ENCODE assay signal across 9 cellular contexts in genomic region chr17:50817142-50817751, GRCh38. TPM values are rescaled to one million over a fixed set of nuclear protein-coding genes. Genes with fewer than 3 reads are reported as not detected.
A peak's percentile ranks its signal among the peaks of the same experiment; 100 is the strongest.
DNase-seq lines count a peak whose midpoint lies in the region; ATAC-seq, FAIRE-seq and TF ChIP-seq lines count a peak whose summit lies in the region.
"Had no signal": no experiment of that assay in that cellular context is flagged by ENCODE, and none has a peak within 500 bp of the region (broad histone marks: within the 10 kb centered on the region; RNA-seq: fewer than 3 reads in every experiment).

No MANE protein-coding gene starts in this region.

- TF ChIP-seq CTCF in adrenal gland (IDR thresholded peaks at IDR 0.05) = peak; percentile 51 to 75 (median 66)
- peak; percentile 50 for TF ChIP-seq CTCF in kidney (IDR thresholded peaks at IDR 0.05; ENCODE audit: borderline replicate concordance, extremely low read depth, insufficient read depth)

- H3K27me3 ChIP-seq in adrenal gland = no peaks in the 10 kb centered on the region

- H3K4me3 ChIP-seq in adrenal gland = no peak overlapping the region
- H3K4me3 ChIP-seq in kidney (ENCODE audit: low read length in 2 of 2) = no peak overlapping the region

- H3K9ac ChIP-seq in kidney (ENCODE audit: low read length in 2 of 2) = no peak overlapping the region

- intact Hi-C loops in adrenal gland (cut with DNase I) (loop anchor here in 1 of 2 donors (2.0 kb wide), 1 partner anchor 26 kb away; no protein-coding TSS in a partner anchor), kidney (cut with DNase I) (no loop called here)

- H3K9me3 ChIP-seq in adrenal gland (replicated peaks in 1 of 3) (no peaks in the 10 kb centered on the region), kidney (ENCODE audit: control insufficient read depth in 1 of 2, low read length in 2 of 2) (no peaks in the 10 kb centered on the region)

- DNase-seq in DMS 273 (lab: John Stamatoyannopoulos, UW; ENCODE audit: unreplicated experiment) = peak; percentile 67
- DNase-seq in DMS 273 treated with DMSO at 0.1 percent for 48 hours (lab: John Stamatoyannopoulos, UW) = no peak
- peak in 4 of 5 donors; percentile 35 to 50 (median 39) for DNase-seq in T-helper 1 cell
- peak in 5 of 7 donors; percentile 44 to 61 (median 52) for DNase-seq in adrenal gland
- no peak for DNase-seq in kidney
- peak; percentile 45 to 52 for DNase-seq in stimulated activated CD4-positive, alpha-beta T cell treated with anti-CD3 and anti-CD28 coated beads, Interleukin-4, amount 100 ng/mL, for 48 hours (ENCODE audit: low read depth in 2 of 2)

- H3K27ac ChIP-seq in adrenal gland (no peak overlapping the region), kidney (ENCODE audit: low read depth in 2 of 2, low read length in 2 of 2) (no peak overlapping the region)

- WGBS in adrenal gland, 4 donors = 16 to 50% (median 23%) methylated on average over 9 to 22 of the region's 22 CpGs

- peaks cover 0 to 6% of the 10 kb centered on the region in 2 donors for H3K4me1 ChIP-seq in adrenal gland (replicated peaks in 1 of 2)
- H3K4me1 ChIP-seq in kidney (ENCODE audit: control insufficient read depth in 1 of 2, insufficient read depth in 1 of 2, low read depth in 1 of 2, low read length in 2 of 2) = peaks cover 3 to 9% of the 10 kb centered on the region in 2 donors

- TF ChIP-seq POLR2A in adrenal gland (IDR thresholded peaks at IDR 0.05) = no peak

- FAIRE-seq in kidney (lab: Jason Lieb, UNC) = no peak
- FAIRE-seq: A204.1 had no signal

- H3K36me3 ChIP-seq in adrenal gland (replicated peaks in 1 of 2) = no peaks in the 10 kb centered on the region
- H3K36me3 ChIP-seq in kidney (ENCODE audit: control insufficient read depth in 1 of 2, insufficient read depth in 2 of 2, low read length in 2 of 2) = no peaks in the 10 kb centered on the region

- no peak for ATAC-seq in HG03469 (IDR thresholded peaks at IDR 0.05; ENCODE audit: unreplicated experiment)
- ATAC-seq in GM18868 (IDR thresholded peaks at IDR 0.05; ENCODE audit: unreplicated experiment) = no peak

RNA-seq across cellular contexts. Expression of gene WFIKKN2, which starts 18.1 kb away (rescaled TPM):
- 1 to 10 TPM in 7 of 8 donors, under 1 TPM in 1; 0.95 to 2.0 (median 1.4) TPM for total RNA-seq in adrenal gland
- 1 to 10 TPM in 2 of 3 donors, under 1 TPM in 1; 0.81 to 1.4 (median 1.4) TPM for polyA plus RNA-seq in adrenal gland
- 0.09 TPM for total RNA-seq in kidney
- polyA plus RNA-seq in kidney (ENCODE audit: insufficient read depth, low read depth, low replicate concordance) = not detected

RNA-seq across cellular contexts. Expression of gene TOB1, which starts 48.9 kb away (rescaled TPM):
- total RNA-seq in adrenal gland (100 to 1,000 TPM in 4 of 8 donors, 10 to 100 TPM in 4; 29.0 to 332 (median 98.7) TPM), kidney (141 TPM)
- polyA plus RNA-seq in adrenal gland (10 to 100 TPM; 42.9 to 75.4 (median 49.3) TPM), kidney (ENCODE audit: insufficient read depth, low read depth, low replicate concordance) (52.5 TPM)

RNA-seq across cellular contexts. Expression of gene ANKRD40CL, which starts 49.9 kb away (rescaled TPM):
- total RNA-seq in adrenal gland (not detected), kidney (not detected)
- polyA plus RNA-seq in adrenal gland (not detected), kidney (ENCODE audit: insufficient read depth, low read depth, low replicate concordance) (not detected)

Comparison
In these comparisons a context has a peak if more than half of its experiments do, and no peak if none do; other contexts are left out.
1. DNase-seq: peak in DMS 273 (single experiment), T-helper 1 cell (4 of 5), adrenal gland (5 of 7) and stimulated activated CD4-positive, alpha-beta T cell treated with anti-CD3 and anti-CD28 coated beads, Interleukin-4, amount 100 ng/mL, for 48 hours (2 of 2); none in DMS 273 treated with DMSO at 0.1 percent for 48 hours (single experiment) and kidney (single experiment).